ENCODE assay signal across 1 cellular context in the genomic region with DNA sequence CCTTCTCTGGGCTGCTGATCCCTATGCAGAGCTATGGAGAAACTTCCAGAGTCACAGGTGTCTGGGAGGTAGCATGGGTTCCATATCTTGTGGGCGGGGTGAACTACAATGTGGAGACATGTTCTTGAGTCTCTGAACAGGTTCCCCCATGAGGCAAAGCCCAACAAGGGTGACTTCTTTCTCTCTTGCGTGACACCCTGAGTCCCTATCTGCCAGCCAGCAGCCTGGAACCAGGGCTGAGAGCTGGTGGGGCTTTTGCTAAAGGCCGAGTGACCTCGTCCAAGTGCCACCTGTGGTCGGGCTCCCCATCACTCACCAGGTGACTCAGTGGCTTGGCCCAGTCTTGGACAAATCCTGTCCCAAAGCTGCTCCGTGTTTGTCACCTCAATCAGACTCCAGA.
TF ChIP-seq lines count a peak whose summit lies in the region.

No MANE protein-coding gene starts in this region.

TF ChIP-seq in neural cell, 6 proteins besides CTCF, POLR2A, EP300 and RAD21 (continued from another document):
- TF ChIP-seq, protein P1, sequence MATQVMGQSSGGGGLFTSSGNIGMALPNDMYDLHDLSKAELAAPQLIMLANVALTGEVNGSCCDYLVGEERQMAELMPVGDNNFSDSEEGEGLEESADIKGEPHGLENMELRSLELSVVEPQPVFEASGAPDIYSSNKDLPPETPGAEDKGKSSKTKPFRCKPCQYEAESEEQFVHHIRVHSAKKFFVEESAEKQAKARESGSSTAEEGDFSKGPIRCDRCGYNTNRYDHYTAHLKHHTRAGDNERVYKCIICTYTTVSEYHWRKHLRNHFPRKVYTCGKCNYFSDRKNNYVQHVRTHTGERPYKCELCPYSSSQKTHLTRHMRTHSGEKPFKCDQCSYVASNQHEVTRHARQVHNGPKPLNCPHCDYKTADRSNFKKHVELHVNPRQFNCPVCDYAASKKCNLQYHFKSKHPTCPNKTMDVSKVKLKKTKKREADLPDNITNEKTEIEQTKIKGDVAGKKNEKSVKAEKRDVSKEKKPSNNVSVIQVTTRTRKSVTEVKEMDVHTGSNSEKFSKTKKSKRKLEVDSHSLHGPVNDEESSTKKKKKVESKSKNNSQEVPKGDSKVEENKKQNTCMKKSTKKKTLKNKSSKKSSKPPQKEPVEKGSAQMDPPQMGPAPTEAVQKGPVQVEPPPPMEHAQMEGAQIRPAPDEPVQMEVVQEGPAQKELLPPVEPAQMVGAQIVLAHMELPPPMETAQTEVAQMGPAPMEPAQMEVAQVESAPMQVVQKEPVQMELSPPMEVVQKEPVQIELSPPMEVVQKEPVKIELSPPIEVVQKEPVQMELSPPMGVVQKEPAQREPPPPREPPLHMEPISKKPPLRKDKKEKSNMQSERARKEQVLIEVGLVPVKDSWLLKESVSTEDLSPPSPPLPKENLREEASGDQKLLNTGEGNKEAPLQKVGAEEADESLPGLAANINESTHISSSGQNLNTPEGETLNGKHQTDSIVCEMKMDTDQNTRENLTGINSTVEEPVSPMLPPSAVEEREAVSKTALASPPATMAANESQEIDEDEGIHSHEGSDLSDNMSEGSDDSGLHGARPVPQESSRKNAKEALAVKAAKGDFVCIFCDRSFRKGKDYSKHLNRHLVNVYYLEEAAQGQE (IDR thresholded peaks at IDR 0.05; ENCODE audit: borderline replicate concordance): no peak
